ENCODE assay signal across 1 cellular context in genomic region chr2:130977461-130978050, GRCh38.
TF ChIP-seq lines count a peak whose summit lies in the region.

No MANE protein-coding gene starts in this region.

TF ChIP-seq in HepG2, 621 proteins besides CTCF, POLR2A, EP300 and RAD21 (continued from another document):
- TF ChIP-seq E2F1 (CRISPR knock-in tag; IDR thresholded peaks at IDR 0.05) (no peak), IKZF1 (IDR thresholded peaks at IDR 0.05) (0 out of 2 replicates have a peak, but pooled peaks have one; percentile 36), FOXA1 (IDR thresholded peaks at IDR 0.05) (0 out of 2 replicates have a peak, but pooled peaks have one; percentile 21), FOXA1 (CRISPR knock-in tag; IDR thresholded peaks at IDR 0.05) (no peak), ZNF124 (CRISPR knock-in tag; IDR thresholded peaks at IDR 0.05) (peak; percentile 96; the same call in 1 of the 2 replicates), JUND (CRISPR knock-in tag; IDR thresholded peaks at IDR 0.05) (no peak), PHB2 (IDR thresholded peaks at IDR 0.05; ENCODE audit: partially characterized antibody) (peak; percentile 44), NFE2 (CRISPR knock-in tag; IDR thresholded peaks at IDR 0.05) (no peak)
